In genomic region chr7:128852537-128853254, GRCh38 we compare ENCODE assay signal across 32 cellular contexts. TPM values are rescaled to one million over a fixed set of nuclear protein-coding genes. Genes with fewer than 3 reads are reported as not detected.
"Had no signal": no experiment of that assay in that cellular context is flagged by ENCODE, and none has a peak within 500 bp of the region (broad histone marks: within the 10 kb centered on the region; RNA-seq: fewer than 3 reads in every experiment).

No MANE protein-coding gene starts in this region.

- H3K27ac ChIP-seq: WERI-Rb-1 had no signal

- DNase-seq: activated CD4-positive, alpha-beta memory T cell treated with anti-CD3 and anti-CD28 coated beads, Interleukin-2, amount 10 ng/mL, durations not matched to agents 7 days and 5 days; activated CD4-positive, alpha-beta T cell treated with anti-CD3 and anti-CD28 coated beads for 1 hour; activated CD4-positive, alpha-beta T cell treated with anti-CD3 and anti-CD28 coated beads for 48 hours; activated CD4-positive, CD25-positive, alpha-beta regulatory T cell; activated CD8-positive, alpha-beta memory T cell treated with anti-CD3 and anti-CD28 coated beads for 24 hours; activated CD8-positive, alpha-beta memory T cell treated with anti-CD3 and anti-CD28 coated beads, Interleukin-2, amount 10 ng/mL, durations not matched to agents 7 days and 5 days; activated CD8-positive, alpha-beta memory T cell treated with anti-CD3 and anti-CD28 coated beads, Interleukin-2, amount 50 U/mL, for 48 hours; activated effector memory CD4-positive, alpha-beta T cell treated with Interleukin-2 at 50 U/mL for 16 hours; activated naive CD4-positive, alpha-beta T cell treated with anti-CD3 and anti-CD28 coated beads, Interleukin-2, amount 10 ng/mL, durations not matched to agents 7 days and 5 days; activated naive CD8-positive, alpha-beta T cell treated with anti-CD3 and anti-CD28 coated beads, Interleukin-2, amount 50 U/mL, for 24 hours; activated T-cell treated with anti-CD3 and anti-CD28 coated beads, Interleukin-2, amount 50 U/mL, for 48 hours; anterior cingulate cortex; central memory CD4-positive, alpha-beta T cell; Kasumi-1; KBM-7; MM.1S; MV-4-11; NCI-H1092; NCI-H1436 treated with DMSO at 0.1 percent for 48 hours; NCI-H1694 treated with DMSO at 0.1 percent for 48 hours; NCI-H2029; NCI-H345; NCI-H524 treated with DMSO at 0.1 percent for 48 hours; SIG-M5; SW 1271; T1000; WERI-Rb-1 had no signal

- H3K36me3 ChIP-seq: WERI-Rb-1 had no signal

- ATAC-seq: activated CD8-positive, alpha-beta memory T cell treated with anti-CD3 and anti-CD28 coated beads, Interleukin-2, amount 10 ng/mL, durations not matched to agents 7 days and 5 days; activated naive CD8-positive, alpha-beta T cell treated with anti-CD3 and anti-CD28 coated beads, Interleukin-2, amount 50 U/mL, for 24 hours; Panc1; SK-N-SH treated with all-trans-retinoic acid at 6 μM for 48 hours had no signal

RNA-seq across cellular contexts. Expression of gene FLNC, which starts 22.5 kb away (rescaled TPM):
- total RNA-seq: activated CD4-positive, alpha-beta memory T cell treated with anti-CD3 and anti-CD28 coated beads, Interleukin-2, amount 10 ng/mL, durations not matched to agents 7 days and 5 days; activated CD8-positive, alpha-beta memory T cell treated with anti-CD3 and anti-CD28 coated beads, Interleukin-2, amount 10 ng/mL, durations not matched to agents 7 days and 5 days; T-helper 2 cell treated with Interferon-gamma antibody and Interleukin-4, amounts not matched to agents 100 ng/mL and 5 ng/mL, for 36 hours had no signal

RNA-seq across cellular contexts. Expression of gene KCP, which starts 57.8 kb away (rescaled TPM):
- total RNA-seq: NCI-H460, RPMI7951 had no signal
